In genomic region chr3:112650472-112650871, GRCh38 we compare ENCODE assay signal across 2 cellular contexts.
A peak's percentile ranks its signal among the peaks of the same experiment; 100 is the strongest.
TF ChIP-seq lines count a peak whose summit lies in the region.

No MANE protein-coding gene starts in this region.

TF ChIP-seq in A549, 52 proteins besides CTCF, POLR2A, EP300 and RAD21:
- TF ChIP-seq FOSL2 (IDR thresholded peaks at IDR 0.05) (no peak), FOSL2 (CRISPR knock-in tag; IDR thresholded peaks at IDR 0.05) (no peak), CHD4 (IDR thresholded peaks at IDR 0.05; ENCODE audit: borderline replicate concordance) (no peak), MAFK (IDR thresholded peaks at IDR 0.05; ENCODE audit: partially characterized antibody) (no peak), HES2 (IDR thresholded peaks at IDR 0.05) (no peak), KDM5A (IDR thresholded peaks at IDR 0.05) (no peak), E2F6 (IDR thresholded peaks at IDR 0.05; ENCODE audit: borderline replicate concordance, low read depth) (no peak), HOXA7 (CRISPR knock-in tag; IDR thresholded peaks at IDR 0.05) (no peak), MAX (IDR thresholded peaks at IDR 0.05) (no peak), CBX8 (IDR thresholded peaks at IDR 0.05) (no peak), SREBF2 (IDR thresholded peaks at IDR 0.05) (no peak), HOXB5 (CRISPR knock-in tag; IDR thresholded peaks at IDR 0.05) (no peak), ATOH8 (CRISPR knock-in tag; IDR thresholded peaks at IDR 0.05; ENCODE audit: low read depth) (no peak), MAZ (IDR thresholded peaks at IDR 0.05; ENCODE audit: borderline replicate concordance, low read depth, low read length) (no peak), GATA3 (IDR thresholded peaks at IDR 0.05; ENCODE audit: borderline replicate concordance) (no peak), ZC3H11A (IDR thresholded peaks at IDR 0.05) (no peak), NR3C1 (IDR thresholded peaks at IDR 0.05) (no peak), RFX5 (IDR thresholded peaks at IDR 0.05) (no peak)

TF ChIP-seq in IMR-90, 13 proteins besides CTCF, POLR2A, EP300 and RAD21:
- TF ChIP-seq NFE2L2 (IDR thresholded peaks at IDR 0.05; ENCODE audit: low read depth, low read length) (no peak), RFX5 (IDR thresholded peaks at IDR 0.05; ENCODE audit: low read depth, low read length) (peak; percentile 60; the same call in 1 of the 2 replicates)
